24 cellular contexts compared by ENCODE assay signal in genomic region chr7:43769791-43770465, GRCh38. TPM values are rescaled to one million over a fixed set of nuclear protein-coding genes. Genes with fewer than 3 reads are reported as not detected.
DNase-seq lines count a peak whose midpoint lies in the region; ATAC-seq and TF ChIP-seq lines count a peak whose summit lies in the region.
"Had no signal": no experiment of that assay in that cellular context is flagged by ENCODE, and none has a peak within 500 bp of the region (broad histone marks: within the 10 kb centered on the region; RNA-seq: fewer than 3 reads in every experiment).

No MANE protein-coding gene starts in this region.

- ATAC-seq in activated CD8-positive, alpha-beta memory T cell treated with anti-CD3 and anti-CD28 coated beads, Interleukin-2, amount 10 ng/mL, durations not matched to agents 7 days and 5 days: no peak
- ATAC-seq in naive thymus-derived CD4-positive, alpha-beta T cell: no peak
- ATAC-seq: Right ventricle myocardium inferior had no signal

- CTCF ChIA-PET in activated CD8-positive, alpha-beta memory T cell treated with anti-CD3 and anti-CD28 coated beads, Interleukin-2, amount 10 ng/mL, durations not matched to agents 7 days and 5 days (lab: Charles Lee): no interaction called here
- CTCF ChIA-PET in naive thymus-derived CD4-positive, alpha-beta T cell (lab: Charles Lee): no interaction called here

- H3K9me3 ChIP-seq in naive thymus-derived CD4-positive, alpha-beta T cell (ENCODE audit: control insufficient read depth in 2 of 3, low read length in 3 of 3): no peaks in the 10 kb centered on the region
- H3K9me3 ChIP-seq: SJSA1 had no signal

- H3K4me3 Mint-ChIP-seq in activated CD8-positive, alpha-beta memory T cell treated with anti-CD3 and anti-CD28 coated beads, Interleukin-2, amount 10 ng/mL, durations not matched to agents 7 days and 5 days: no peak overlapping the region
- H3K4me3 Mint-ChIP-seq in nephron progenitor cell: no peak overlapping the region
- H3K4me3 Mint-ChIP-seq in naive thymus-derived CD4-positive, alpha-beta T cell: no peak overlapping the region
- H3K4me3 Mint-ChIP-seq: CD8-positive, alpha-beta memory T cell had no signal

- peaks cover 18% of the 10 kb centered on the region for H3K36me3 Mint-ChIP-seq in activated CD8-positive, alpha-beta memory T cell treated with anti-CD3 and anti-CD28 coated beads, Interleukin-2, amount 10 ng/mL, durations not matched to agents 7 days and 5 days
- peaks cover 15% of the 10 kb centered on the region for H3K36me3 Mint-ChIP-seq in nephron progenitor cell (ENCODE audit: low read depth)
- H3K36me3 Mint-ChIP-seq in naive thymus-derived CD4-positive, alpha-beta T cell: peaks cover 15 to 27% (median 22%) of the 10 kb centered on the region in 5 donors

- DNase-seq in activated CD8-positive, alpha-beta memory T cell treated with anti-CD3 and anti-CD28 coated beads, Interleukin-2, amount 50 U/mL, for 48 hours: peak; percentile 41
- DNase-seq in activated CD8-positive, alpha-beta memory T cell treated with anti-CD3 and anti-CD28 coated beads, Interleukin-2, amount 10 ng/mL, durations not matched to agents 7 days and 5 days: no peak
- DNase-seq in islet precursor cell: peak; percentile 10
- no peak for DNase-seq in nephron progenitor cell
- no peak for DNase-seq in naive thymus-derived CD4-positive, alpha-beta T cell
- no peak for DNase-seq in ecto neural progenitor cell (ENCODE audit: low spot score)
- DNase-seq in NK-92 (lab: John Stamatoyannopoulos, UW; ENCODE audit: unreplicated experiment): no peak
- DNase-seq: 8988T; AML-193; C1 segment of cervical spinal cord; CD8-positive, alpha-beta memory T cell; DMS53; GDM1; IMR-90; NCI-H1105 treated with DMSO at 0.1 percent for 48 hours; NCI-H1694; NCI-H2081; NCI-H2171; NCI-H345; NCI-H524; OCI-M1 had no signal

- no peak overlapping the region for H3K27ac ChIP-seq in naive thymus-derived CD4-positive, alpha-beta T cell (ENCODE audit: low read depth, low read length)
- H3K27ac ChIP-seq: KMS-11, SJSA1 had no signal

- intact Hi-C loops in naive thymus-derived CD4-positive, alpha-beta T cell (cut with micrococcal nuclease): no loop called here

- no peak overlapping the region for H3K27ac Mint-ChIP-seq in activated CD8-positive, alpha-beta memory T cell treated with anti-CD3 and anti-CD28 coated beads, Interleukin-2, amount 10 ng/mL, durations not matched to agents 7 days and 5 days
- peak overlapping the region; percentile 42 for H3K27ac Mint-ChIP-seq in nephron progenitor cell
- no peak overlapping the region for H3K27ac Mint-ChIP-seq in naive thymus-derived CD4-positive, alpha-beta T cell

- no peaks in the 10 kb centered on the region for H3K9me3 Mint-ChIP-seq in activated CD8-positive, alpha-beta memory T cell treated with anti-CD3 and anti-CD28 coated beads, Interleukin-2, amount 10 ng/mL, durations not matched to agents 7 days and 5 days (ENCODE audit: low read depth)
- peaks cover 18% of the 10 kb centered on the region for H3K9me3 Mint-ChIP-seq in nephron progenitor cell
- H3K9me3 Mint-ChIP-seq in naive thymus-derived CD4-positive, alpha-beta T cell: peaks cover 0 to 8% (median 0%) of the 10 kb centered on the region in 11 donors

- H3K27me3 Mint-ChIP-seq in activated CD8-positive, alpha-beta memory T cell treated with anti-CD3 and anti-CD28 coated beads, Interleukin-2, amount 10 ng/mL, durations not matched to agents 7 days and 5 days: no peaks in the 10 kb centered on the region
- peaks cover 5% of the 10 kb centered on the region for H3K27me3 Mint-ChIP-seq in nephron progenitor cell (ENCODE audit: low read depth, poor library complexity)
- H3K27me3 Mint-ChIP-seq in naive thymus-derived CD4-positive, alpha-beta T cell: no peaks in the 10 kb centered on the region

- TF ChIP-seq CTCF in nephron progenitor cell (IDR thresholded peaks at IDR 0.05): no peak

- peaks cover 0 to 13% (median 0%) of the 10 kb centered on the region in 3 experiments for H3K36me3 ChIP-seq in naive thymus-derived CD4-positive, alpha-beta T cell (ENCODE audit: control insufficient read depth in 2 of 3, insufficient read depth in 3 of 3, low read length in 3 of 3)
- H3K36me3 ChIP-seq: SJSA1 had no signal

- POLR2A ChIA-PET in naive thymus-derived CD4-positive, alpha-beta T cell (lab: Charles Lee): no interaction called here

- no peaks in the 10 kb centered on the region for H3K27me3 ChIP-seq in naive thymus-derived CD4-positive, alpha-beta T cell (ENCODE audit: control insufficient read depth in 2 of 2, insufficient read depth in 2 of 2, low read length in 2 of 2)
- H3K27me3 ChIP-seq: SJSA1 had no signal

- no peaks in the 10 kb centered on the region for H3K4me1 ChIP-seq in naive thymus-derived CD4-positive, alpha-beta T cell (ENCODE audit: control insufficient read depth in 2 of 2, insufficient read depth in 2 of 2, low read length in 2 of 2)

- H3K4me3 ChIP-seq in naive thymus-derived CD4-positive, alpha-beta T cell (ENCODE audit: low read length): no peak overlapping the region
- H3K4me3 ChIP-seq: SJSA1 had no signal

- no peaks in the 10 kb centered on the region for H3K4me1 Mint-ChIP-seq in activated CD8-positive, alpha-beta memory T cell treated with anti-CD3 and anti-CD28 coated beads, Interleukin-2, amount 10 ng/mL, durations not matched to agents 7 days and 5 days
- H3K4me1 Mint-ChIP-seq in nephron progenitor cell: peaks cover 5% of the 10 kb centered on the region
- peaks cover 1 to 11% (median 5%) of the 10 kb centered on the region in 7 donors for H3K4me1 Mint-ChIP-seq in naive thymus-derived CD4-positive, alpha-beta T cell

RNA-seq across cellular contexts. Expression of gene BLVRA, which starts 11.4 kb away (rescaled TPM):
- total RNA-seq in activated CD8-positive, alpha-beta memory T cell treated with anti-CD3 and anti-CD28 coated beads, Interleukin-2, amount 10 ng/mL, durations not matched to agents 7 days and 5 days: 10 to 100 TPM; 37.2 to 46.9 TPM
- total RNA-seq in naive thymus-derived CD4-positive, alpha-beta T cell: 10 to 100 TPM; 11.2 to 41.2 (median 16.1) TPM
- polyA plus RNA-seq in naive thymus-derived CD4-positive, alpha-beta T cell: 10 to 100 TPM; 28.2 to 38.7 TPM

RNA-seq across cellular contexts. Expression of gene COA1, which starts 40.6 kb away (rescaled TPM):
- total RNA-seq in activated CD8-positive, alpha-beta memory T cell treated with anti-CD3 and anti-CD28 coated beads, Interleukin-2, amount 10 ng/mL, durations not matched to agents 7 days and 5 days: 10 to 100 TPM; 66.7 to 73.0 TPM
- 10 to 100 TPM; 51.3 to 73.3 (median 64.6) TPM for total RNA-seq in naive thymus-derived CD4-positive, alpha-beta T cell
- polyA plus RNA-seq in naive thymus-derived CD4-positive, alpha-beta T cell: 10 to 100 TPM; 67.1 to 86.6 TPM

Comparison
In these comparisons a context has a peak if more than half of its experiments do, and no peak if none do; other contexts are left out.
1. DNase-seq: peak in activated CD8-positive, alpha-beta memory T cell treated with anti-CD3 and anti-CD28 coated beads, Interleukin-2, amount 50 U/mL, for 48 hours (single experiment) and islet precursor cell (single experiment); none in activated CD8-positive, alpha-beta memory T cell treated with anti-CD3 and anti-CD28 coated beads, Interleukin-2, amount 10 ng/mL, durations not matched to agents 7 days and 5 days (single experiment), nephron progenitor cell (single experiment), naive thymus-derived CD4-positive, alpha-beta T cell (0 of 9), ecto neural progenitor cell (single experiment) and NK-92 (single experiment).